Comparison of ENCODE assay signal across 26 cellular contexts in the genomic region with DNA sequence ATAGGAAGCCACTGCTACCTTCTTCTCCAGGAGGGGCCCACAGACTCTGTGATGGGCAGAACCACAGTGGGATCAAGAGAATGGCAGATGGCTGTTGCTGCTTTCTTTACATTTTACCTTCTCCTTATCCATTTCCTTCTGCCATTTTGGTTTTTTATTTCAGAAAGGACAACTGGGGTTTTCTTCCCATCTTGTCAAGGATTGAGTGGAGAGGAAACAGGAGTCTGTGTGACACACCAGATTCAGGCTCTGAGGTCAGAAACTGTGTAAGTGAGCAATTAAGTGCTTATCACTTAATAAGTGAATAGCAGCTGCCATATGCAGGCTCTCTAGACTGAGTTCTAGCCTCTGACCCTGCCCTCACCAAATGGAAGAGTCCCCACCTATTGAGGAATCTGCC. TPM values are rescaled to one million over a fixed set of nuclear protein-coding genes. Genes with fewer than 3 reads are reported as not detected.
DNase-seq lines count a peak whose midpoint lies in the region; ATAC-seq, FAIRE-seq and TF ChIP-seq lines count a peak whose summit lies in the region.
"Had no signal": no experiment of that assay in that cellular context is flagged by ENCODE, and none has a peak within 500 bp of the region (broad histone marks: within the 10 kb centered on the region; RNA-seq: fewer than 3 reads in every experiment).

No MANE protein-coding gene starts in this region.

- peaks cover 41% of the 10 kb centered on the region for H3K4me1 ChIP-seq in mammary epithelial cell (ENCODE audit: insufficient read depth, low read length)
- peaks cover 71% of the 10 kb centered on the region for H3K4me1 ChIP-seq in HepG2 (ENCODE audit: insufficient read depth, low read length)
- H3K4me1 ChIP-seq in tibial nerve = peaks cover 0 to 43% (median 22%) of the 10 kb centered on the region in 4 donors

- H3K27ac ChIP-seq in mammary epithelial cell (ENCODE audit: insufficient read depth, low read depth, low read length) (no peak overlapping the region), VCaP (peak overlapping the region; percentile 95), HepG2 (ENCODE audit: extremely low read length, insufficient read depth, low read length) (peak overlapping the region; percentile 100), tibial nerve (no peak overlapping the region)
- H3K27ac ChIP-seq: C4-2B, esophagus muscularis mucosa, HL-60 had no signal

- no peak overlapping the region for H3K9ac ChIP-seq in mammary epithelial cell (ENCODE audit: insufficient read depth, low read length)
- no peak overlapping the region for H3K9ac ChIP-seq in HepG2 (ENCODE audit: insufficient read depth, low read depth, low read length)

- TF ChIP-seq CTCF in MCF 10A (IDR thresholded peaks at IDR 0.05; ENCODE audit: unreplicated experiment) (no peak), mammary epithelial cell (conservative IDR thresholded peaks at IDR 0.05 in 1 of 2, IDR thresholded peaks at IDR 0.05 in 1 of 2; ENCODE audit: extremely low read depth in 1 of 2, insufficient read depth in 1 of 2, low read depth in 1 of 2, low read length in 2 of 2) (no peak), VCaP (conservative IDR thresholded peaks at IDR 0.05) (no peak), HepG2 (CRISPR knock-in tag; IDR thresholded peaks at IDR 0.05) (no peak), tibial nerve (IDR thresholded peaks at IDR 0.05) (no peak)

- CTCF ChIA-PET in MCF 10A (lab: Yijun Ruan, JAX) = no interaction called here
- CTCF ChIA-PET in mammary epithelial cell (lab: Charles Lee; ENCODE audit: low non-redundant PET) = no interaction called here
- CTCF ChIA-PET in HepG2 (lab: Yijun Ruan, JAX; ENCODE audit: low intra/inter-chr PET ratio, low total read pairs) = no interaction called here

- POLR2A ChIA-PET in MCF 10A (lab: Yijun Ruan, JAX) (no interaction called here), HepG2 (lab: Yijun Ruan, JAX) (no interaction called here)

- H4K20me1 ChIP-seq in mammary epithelial cell (ENCODE audit: insufficient read depth, low read length) (no peaks in the 10 kb centered on the region), HepG2 (ENCODE audit: insufficient read depth, low read length) (no peaks in the 10 kb centered on the region)

- in situ Hi-C loops in mammary epithelial cell (cut with MboI; ENCODE audit: low sequenced_read_pairs in 2 of 2) = no loop called here
- in situ Hi-C loops in HepG2 (cut with HindIII; ENCODE audit: extremely low pct_ligation_motif_present, low pct_unique_long_range_greater_than_20kb) = loop anchor here (5.0 kb wide), 1 partner anchor 37 kb away; no protein-coding TSS in a partner anchor

- peaks cover 61% of the 10 kb centered on the region for H3K79me2 ChIP-seq in mammary epithelial cell (ENCODE audit: insufficient read depth, low read length)
- peaks cover 16% of the 10 kb centered on the region for H3K79me2 ChIP-seq in HepG2 (ENCODE audit: insufficient read depth, low read length)

- H3K27me3 ChIP-seq in mammary epithelial cell (ENCODE audit: insufficient read depth, low read length) (no peaks in the 10 kb centered on the region), HepG2 (ENCODE audit: control insufficient read depth in 1 of 2, insufficient read depth in 2 of 2, low read length in 2 of 2) (no peaks in the 10 kb centered on the region), tibial nerve (no peaks in the 10 kb centered on the region)
- H3K27me3 ChIP-seq: esophagus muscularis mucosa had no signal

- no peak for TF ChIP-seq RAD21 in HepG2 (CRISPR knock-in tag; IDR thresholded peaks at IDR 0.05)

- no peak overlapping the region for H3K4me3 ChIP-seq in mammary epithelial cell (replicated peaks in 1 of 3; ENCODE audit: insufficient read depth in 1 of 3, low read depth in 2 of 3, low read length in 3 of 3)
- no peak overlapping the region for H3K4me3 ChIP-seq in HepG2 (replicated peaks in 1 of 3; ENCODE audit: insufficient read depth in 1 of 3, low read depth in 2 of 3, low read length in 3 of 3)
- no peak overlapping the region for H3K4me3 ChIP-seq in tibial nerve
- H3K4me3 ChIP-seq: esophagus muscularis mucosa had no signal

- no peaks in the 10 kb centered on the region for H3K9me3 Mint-ChIP-seq in MCF 10A (ENCODE audit: unreplicated experiment)
- H3K9me3 Mint-ChIP-seq: activated T-cell treated with anti-CD3 and anti-CD28 coated beads, Interleukin-2, amount 50 U/mL, for 24 hours; naive thymus-derived CD4-positive, alpha-beta T cell; type B pancreatic cell had no signal

- DNase-seq in MCF 10A (ENCODE audit: unreplicated experiment) (no peak), mammary epithelial cell (no peak), HepG2 (ENCODE audit: low spot score) (no peak), tibial nerve (ENCODE audit: low spot score in 2 of 2) (no peak), Ammon's horn (ENCODE audit: low spot score) (no peak)
- DNase-seq: activated naive CD4-positive, alpha-beta T cell treated with Interleukin-2 at 50 U/mL for 16 hours; activated T-cell treated with anti-CD3 and anti-CD28 coated beads, Interleukin-2, amount 50 U/mL, for 24 hours; aorta; effector CD4-positive, alpha-beta T cell; naive thymus-derived CD4-positive, alpha-beta T cell; NCI-H1694 treated with DMSO at 0.1 percent for 48 hours; NCI-H446 treated with DMSO at 0.1 percent for 48 hours; posterior cingulate gyrus; RPMI8226; stimulated activated CD4-positive, alpha-beta T cell treated with anti-CD3 and anti-CD28 coated beads, Interleukin-2, amount 100 ng/mL, for 24 hours; stimulated activated naive CD4-positive, alpha-beta T cell treated with Interleukin-2 at 50 U/mL for 16 hours; T1000 had no signal

- intact Hi-C loops in MCF 10A (cut with micrococcal nuclease) (loop anchor here (5.0 kb wide), 1 partner anchor 37 kb away; no protein-coding TSS in a partner anchor), mammary epithelial cell (cut with micrococcal nuclease) (no loop called here), HepG2 (cut with micrococcal nuclease; ENCODE audit: unreplicated experiment) (loop anchor here (5.0 to 10.0 kb wide), 2 partner anchors 53 to 755 kb away; a partner anchor contains a TSS)

- no peak for FAIRE-seq in HepG2 (lab: Jason Lieb, UNC)
- FAIRE-seq: A204.1 had no signal

- peaks cover 19% of the 10 kb centered on the region for H3K36me3 ChIP-seq in mammary epithelial cell (ENCODE audit: insufficient read depth, low read length)
- H3K36me3 ChIP-seq in HepG2 (replicated peaks in 1 of 2; ENCODE audit: control insufficient read depth in 1 of 2, insufficient read depth in 2 of 2, low read length in 2 of 2) = peaks cover 18 to 38% of the 10 kb centered on the region in 2 experiments
- H3K36me3 ChIP-seq in tibial nerve = peaks cover 0 to 34% (median 0%) of the 10 kb centered on the region in 3 donors

- BruUV-seq in MCF 10A (replicated peaks; lab: Mats Ljungman, UMichigan) (no TSS peak), mammary epithelial cell (replicated peaks; lab: Mats Ljungman, UMichigan) (no TSS peak), HepG2 (replicated peaks; lab: Mats Ljungman, UMichigan) (no TSS peak)

- no peak overlapping the region for H3K4me3 Mint-ChIP-seq in MCF 10A (ENCODE audit: unreplicated experiment)
- H3K4me3 Mint-ChIP-seq: activated T-cell treated with anti-CD3 and anti-CD28 coated beads, Interleukin-2, amount 50 U/mL, for 24 hours; naive thymus-derived CD4-positive, alpha-beta T cell; type B pancreatic cell had no signal

- TF ChIP-seq POLR2A in HepG2 (IDR thresholded peaks at IDR 0.05; ENCODE audit: insufficient read depth in 1 of 2, low read depth in 2 of 2, low read length in 2 of 2) (no peak), tibial nerve (IDR thresholded peaks at IDR 0.05) (no peak)

- H2AFZ ChIP-seq in mammary epithelial cell (ENCODE audit: low read depth, low read length) (no peak overlapping the region), HepG2 (ENCODE audit: low read length) (no peak overlapping the region)

- H3K36me3 Mint-ChIP-seq in MCF 10A (ENCODE audit: insufficient read depth, unreplicated experiment) = peaks cover 21% of the 10 kb centered on the region

- no peaks in the 10 kb centered on the region for H3K27me3 Mint-ChIP-seq in MCF 10A (ENCODE audit: insufficient read depth, unreplicated experiment)
- H3K27me3 Mint-ChIP-seq: type B pancreatic cell had no signal

- H3K9me3 ChIP-seq in mammary epithelial cell (replicated peaks; ENCODE audit: insufficient read depth, low read length) = no peaks in the 10 kb centered on the region
- H3K9me3 ChIP-seq in HepG2 (ENCODE audit: low read length) = no peaks in the 10 kb centered on the region
- H3K9me3 ChIP-seq in tibial nerve = no peaks in the 10 kb centered on the region
- H3K9me3 ChIP-seq: esophagus muscularis mucosa had no signal

- H3K27ac Mint-ChIP-seq in MCF 10A (ENCODE audit: low read depth, unreplicated experiment) = peak overlapping the region; percentile 23
- H3K27ac Mint-ChIP-seq: activated T-cell treated with anti-CD3 and anti-CD28 coated beads, Interleukin-2, amount 50 U/mL, for 24 hours; naive thymus-derived CD4-positive, alpha-beta T cell had no signal

- TF ChIP-seq EP300 in HepG2 (IDR thresholded peaks at IDR 0.05; ENCODE audit: low read depth in 2 of 2, low read length in 2 of 2) (no peak), HepG2 (CRISPR knock-in tag; IDR thresholded peaks at IDR 0.05; ENCODE audit: borderline replicate concordance) (no peak), tibial nerve (IDR thresholded peaks at IDR 0.05) (no peak)

- ATAC-seq in HepG2 (no peak), GM21723 (IDR thresholded peaks at IDR 0.05; ENCODE audit: unreplicated experiment) (no peak), GM18868 (IDR thresholded peaks at IDR 0.05; ENCODE audit: unreplicated experiment) (no peak)
- ATAC-seq: activated CD4-positive, CD25-positive, alpha-beta regulatory T cell treated with anti-CD3 and anti-CD28 coated beads, Interleukin-2, amount 50 U/mL, for 24 hours; naive thymus-derived CD4-positive, alpha-beta T cell had no signal

- H3K4me1 Mint-ChIP-seq in MCF 10A (ENCODE audit: insufficient read depth, unreplicated experiment) = peaks cover 29% of the 10 kb centered on the region

- dilution Hi-C loops in mammary epithelial cell (cut with HindIII; ENCODE audit: low sequenced_read_pairs) = loop anchor here (5.0 kb wide), 1 partner anchor 37 kb away; no protein-coding TSS in a partner anchor

- no peak overlapping the region for H3K4me2 ChIP-seq in mammary epithelial cell (ENCODE audit: insufficient read depth, low read depth, low read length)
- no peak overlapping the region for H3K4me2 ChIP-seq in HepG2 (ENCODE audit: low read depth, low read length)

RNA-seq across cellular contexts. Expression of a gene that starts 47.3 kb away (rescaled TPM):
- total RNA-seq in MCF 10A (2022) (100 and 101 TPM in 2 replicates), mammary epithelial cell (100 to 1,000 TPM; 110 to 172 TPM), HepG2 (2016; rRNA removed; fragmentation: Illumina TruSeq; extraction: Trizol) (50.2 and 74.1 TPM in 2 replicates), tibial nerve (100 to 1,000 TPM; 114 to 217 (median 193) TPM)
- polyA plus RNA-seq in mammary epithelial cell (206 TPM), HepG2 (2011; rRNA removed) (343 and 356 TPM in 2 replicates)
- 641 TPM for polyA minus RNA-seq in mammary epithelial cell
- total RNA-seq in HepG2 (2016; cell fraction: cytosol; rRNA removed; fragmentation: Illumina TruSeq; extraction: Trizol; ENCODE audit: low read depth) = 11.6 and 14.5 TPM in 2 replicates
- total RNA-seq in HepG2 (2016; cell fraction: insoluble cytoplasmic fraction; rRNA removed; fragmentation: Illumina TruSeq; extraction: Trizol) = 36.8 and 80.8 TPM in 2 replicates
- total RNA-seq in HepG2 (2016; cell fraction: membrane; rRNA removed; fragmentation: Illumina TruSeq; extraction: Trizol) = 42.5 and 45.5 TPM in 2 replicates
- 56.3 and 70.0 TPM in 2 replicates for total RNA-seq in HepG2 (2016; cell fraction: nucleus; rRNA removed; fragmentation: Illumina TruSeq; extraction: Trizol)
- 228 and 302 TPM in 2 replicates for polyA plus RNA-seq in HepG2 (2011; cell fraction: cytosol; rRNA removed)
- polyA plus RNA-seq in HepG2 (2011; cell fraction: nucleus; rRNA removed) = 259 and 313 TPM in 2 replicates
- 127 and 130 TPM in 2 replicates for polyA plus RNA-seq in HepG2 (2012)
- polyA plus RNA-seq in HepG2 (2016; cell fraction: cytosol; fragmentation: Illumina TruSeq; extraction: Trizol; ENCODE audit: low read depth) = 14.7 and 15.8 TPM in 2 replicates
- 45.2 and 59.6 TPM in 2 replicates for polyA plus RNA-seq in HepG2 (2016; cell fraction: insoluble cytoplasmic fraction; fragmentation: Illumina TruSeq; extraction: Trizol; ENCODE audit: low read depth)
- polyA plus RNA-seq in HepG2 (2016; cell fraction: membrane; fragmentation: Illumina TruSeq; extraction: Trizol; ENCODE audit: low read depth) = 33.4 and 35.8 TPM in 2 replicates
- 100 and 107 TPM in 2 replicates for polyA plus RNA-seq in HepG2 (2016; cell fraction: nucleus; fragmentation: Illumina TruSeq; extraction: Trizol; ENCODE audit: insufficient read depth, low read depth)
- 84.8 and 423 TPM in 2 replicates for polyA minus RNA-seq in HepG2 (2011; rRNA and poly(A)+ RNA removed; ENCODE audit: low replicate concordance)
- polyA minus RNA-seq in HepG2 (2011; cell fraction: cytosol; rRNA and poly(A)+ RNA removed) = 148 and 170 TPM in 2 replicates
- polyA minus RNA-seq in HepG2 (2011; cell fraction: nucleus; rRNA and poly(A)+ RNA removed) = 147 and 160 TPM in 2 replicates

Comparison
In these comparisons a context has a peak if more than half of its experiments do, and no peak if none do; other contexts are left out.
1. H3K27ac ChIP-seq: peak in VCaP (single experiment) and HepG2 (single experiment); none in mammary epithelial cell (single experiment) and tibial nerve (0 of 4).